ENCODE assay signal across 2 cellular contexts in genomic region chr19:2286402-2287140, GRCh38.
TF ChIP-seq lines count a peak whose summit lies in the region.

No MANE protein-coding gene starts in this region.

TF ChIP-seq in IMR-90, 13 proteins besides CTCF, POLR2A, EP300 and RAD21:
- no peak for TF ChIP-seq MAZ (IDR thresholded peaks at IDR 0.05; ENCODE audit: borderline replicate concordance, low read depth, low read length)
- TF ChIP-seq CEBPB (IDR thresholded peaks at IDR 0.05; ENCODE audit: low read depth, low read length) = no peak
- TF ChIP-seq MXI1 (IDR thresholded peaks at IDR 0.05; ENCODE audit: borderline replicate concordance, low read depth, low read length) = no peak
- TF ChIP-seq ELK1 (IDR thresholded peaks at IDR 0.05; ENCODE audit: borderline replicate concordance, low read depth, low read length) = no peak
TF ChIP-seq in IMR-90: peak in this region for 0.

TF ChIP-seq in H1, 55 proteins besides CTCF, POLR2A, EP300 and RAD21:
- TF ChIP-seq KDM1A (IDR thresholded peaks at IDR 0.05; ENCODE audit: borderline replicate concordance, low read length) (peak; percentile 63), RBBP5 (IDR thresholded peaks at IDR 0.05; ENCODE audit: borderline replicate concordance, low read depth, low read length) (no peak)
